24 cellular contexts compared by ENCODE assay signal in the genomic region with DNA sequence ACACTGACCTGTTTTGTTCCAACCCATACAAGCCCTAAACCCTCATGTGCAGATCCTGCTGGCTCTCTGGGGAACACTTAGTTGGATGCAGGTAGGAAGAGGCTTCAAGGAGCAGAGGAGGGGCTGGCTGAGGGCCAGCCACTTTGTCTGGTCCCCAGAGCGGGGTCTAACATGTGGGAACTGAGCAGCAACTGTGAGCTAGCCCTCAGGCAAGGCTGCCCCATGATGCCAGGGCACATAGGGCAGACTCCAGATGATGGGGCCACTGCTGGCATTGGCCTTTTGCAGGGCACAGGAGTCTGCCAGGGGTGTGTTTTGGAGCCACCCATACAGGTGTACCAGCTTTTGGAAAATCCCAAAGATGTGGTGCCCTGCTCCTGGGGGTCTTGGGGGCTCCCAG.
DNase-seq lines count a peak whose midpoint lies in the region; ATAC-seq and TF ChIP-seq lines count a peak whose summit lies in the region.
"Had no signal": no experiment of that assay in that cellular context is flagged by ENCODE, and none has a peak within 500 bp of the region (broad histone marks: within the 10 kb centered on the region; RNA-seq: fewer than 3 reads in every experiment).

No MANE protein-coding gene starts in this region.

- ATAC-seq in GM21447 (IDR thresholded peaks at IDR 0.05; ENCODE audit: unreplicated experiment), result no peak
- ATAC-seq: esophagus mucosa had no signal

- TF ChIP-seq CTCF in brain (conservative IDR thresholded peaks at IDR 0.05) (no peak), progenitor cell of endocrine pancreas (IDR thresholded peaks at IDR 0.05; ENCODE audit: unreplicated experiment) (no peak)

- H3K36me3 Mint-ChIP-seq in IgD-negative memory B cell (peaks cover 1% of the 10 kb centered on the region), brain (no peaks in the 10 kb centered on the region), progenitor cell of endocrine pancreas (ENCODE audit: insufficient read depth) (no peaks in the 10 kb centered on the region)

- H3K27ac Mint-ChIP-seq in IgD-negative memory B cell (peak overlapping the region in 2 of 3 donors; percentile 10 to 87), brain (peak overlapping the region in 4 of 5 experiments; percentile 7 to 36 (median 14)), progenitor cell of endocrine pancreas (peak overlapping the region; percentile 8)

- no peaks in the 10 kb centered on the region for H3K9me3 Mint-ChIP-seq in IgD-negative memory B cell
- no peaks in the 10 kb centered on the region for H3K9me3 Mint-ChIP-seq in brain
- H3K9me3 Mint-ChIP-seq in progenitor cell of endocrine pancreas (ENCODE audit: low read depth), result no peaks in the 10 kb centered on the region

- H3K4me3 Mint-ChIP-seq in IgD-negative memory B cell, result peak overlapping the region in 1 of 4 donors; percentile 63
- H3K4me3 Mint-ChIP-seq in brain, result no peak overlapping the region
- no peak overlapping the region for H3K4me3 Mint-ChIP-seq in progenitor cell of endocrine pancreas (ENCODE audit: low read depth)

- no peaks in the 10 kb centered on the region for H3K27me3 Mint-ChIP-seq in IgD-negative memory B cell
- no peaks in the 10 kb centered on the region for H3K27me3 Mint-ChIP-seq in brain
- no peaks in the 10 kb centered on the region for H3K27me3 Mint-ChIP-seq in progenitor cell of endocrine pancreas

- DNase-seq in NCI-H1436 (lab: John Stamatoyannopoulos, UW), result peak; percentile 36
- no peak for DNase-seq in NCI-H1436 treated with DMSO at 0.1 percent for 48 hours (lab: John Stamatoyannopoulos, UW)
- no peak for DNase-seq in progenitor cell of endocrine pancreas (ENCODE audit: low spot score, unreplicated experiment)
- no peak for DNase-seq in activated T-cell treated with anti-CD3 and anti-CD28 coated beads, Interleukin-2, amount 50 U/mL, for 1 hour
- no peak for DNase-seq in NCI-H526 (lab: John Stamatoyannopoulos, UW)
- DNase-seq: activated CD4-positive, alpha-beta T cell treated with anti-CD3 and anti-CD28 coated beads for 1 hour; AML-193; effector memory CD4-positive, alpha-beta T cell; EL; foreskin melanocyte; GOT3; hypothalamus; islet precursor cell; NCI-H1092; NCI-H2081; NCI-H524 treated with DMSO at 0.1 percent for 48 hours; occipital lobe; retina; stimulated activated naive CD4-positive, alpha-beta T cell; SW 1271 had no signal

- peaks cover 20 to 44% (median 27%) of the 10 kb centered on the region in 3 donors for H3K4me1 Mint-ChIP-seq in IgD-negative memory B cell
- peaks cover 44% of the 10 kb centered on the region for H3K4me1 Mint-ChIP-seq in brain
- H3K4me1 Mint-ChIP-seq in progenitor cell of endocrine pancreas (ENCODE audit: low read depth), result peaks cover 27% of the 10 kb centered on the region
